1 cellular context compared by ENCODE assay signal in the genomic region with DNA sequence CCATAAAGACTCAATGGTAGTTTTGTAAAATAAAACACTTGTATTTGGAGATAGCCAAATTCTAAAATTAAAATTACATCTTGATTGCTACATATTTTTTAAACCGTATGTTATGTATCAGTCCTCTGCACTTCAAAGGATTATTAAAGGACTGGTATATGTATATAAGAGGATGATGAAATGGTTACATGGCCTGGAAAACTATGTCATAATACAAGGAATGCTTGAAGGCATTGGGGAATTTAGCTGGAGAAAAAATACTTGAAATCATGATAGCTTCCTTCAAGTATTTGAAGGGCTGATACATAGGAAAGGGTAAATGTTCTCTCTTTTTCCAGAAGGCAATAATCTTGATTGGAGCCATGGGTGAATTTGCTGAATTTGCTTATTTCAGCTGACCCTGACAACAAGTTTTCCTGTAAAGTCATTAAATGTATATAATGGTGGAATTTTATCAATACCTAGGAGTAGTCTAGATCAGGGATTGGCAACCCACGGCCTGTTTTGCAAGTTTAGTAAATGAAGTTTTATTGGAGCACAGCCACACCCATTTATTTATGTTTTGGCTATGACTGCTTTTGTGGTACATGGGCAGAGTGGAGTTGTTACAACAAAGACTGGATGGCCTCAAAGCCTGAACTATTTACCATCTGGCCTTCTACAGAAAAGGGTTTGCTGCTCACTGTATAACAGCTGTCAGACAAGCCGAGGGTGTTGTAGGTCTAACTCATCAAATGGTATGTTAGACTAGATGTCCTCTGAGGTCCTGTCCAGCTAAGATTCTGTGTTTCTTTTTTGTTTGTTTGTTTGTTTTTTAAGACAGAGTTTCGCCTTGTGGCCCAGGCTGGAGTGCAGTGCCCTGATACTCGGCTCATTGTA.
TF ChIP-seq lines count a peak whose summit lies in the region.

No MANE protein-coding gene starts in this region.

TF ChIP-seq in K562, 482 proteins besides CTCF, POLR2A, EP300 and RAD21 (continued from another document):
- TF ChIP-seq SMC3 (conservative IDR thresholded peaks at IDR 0.05; ENCODE audit: insufficient read depth, low read depth, low read length) (no peak), CHD1 (IDR thresholded peaks at IDR 0.05; ENCODE audit: low read length) (no peak), ZNF174 (CRISPR knock-in tag; IDR thresholded peaks at IDR 0.05) (no peak), RNF2 (IDR thresholded peaks at IDR 0.05) (no peak), MAFG (tag; conservative IDR thresholded peaks at IDR 0.05) (peak; percentile 73), ESRRA (IDR thresholded peaks at IDR 0.05; ENCODE audit: borderline replicate concordance, low read depth) (no peak), CC2D1A (IDR thresholded peaks at IDR 0.05) (no peak), TBP (optimal IDR thresholded peaks at IDR 0.05; ENCODE audit: low read depth, low read length) (no peak), MAFF (IDR thresholded peaks at IDR 0.05; ENCODE audit: low read length) (peak; percentile 75), NCOA2 (IDR thresholded peaks at IDR 0.05; ENCODE audit: partially characterized antibody in 2 of 2) (peak in 1 of 2 experiments; percentile 8), ZNF76 (CRISPR knock-in tag; IDR thresholded peaks at IDR 0.05; ENCODE audit: borderline replicate concordance) (no peak), RUNX1 (IDR thresholded peaks at IDR 0.05; ENCODE audit: low read depth) (no peak), OTX1 (CRISPR knock-in tag; IDR thresholded peaks at IDR 0.05) (no peak), MTF1 (CRISPR knock-in tag; IDR thresholded peaks at IDR 0.05; ENCODE audit: borderline replicate concordance) (no peak), MAFK (IDR thresholded peaks at IDR 0.05; ENCODE audit: low read length) (peak; percentile 63)
